In the genomic region with DNA sequence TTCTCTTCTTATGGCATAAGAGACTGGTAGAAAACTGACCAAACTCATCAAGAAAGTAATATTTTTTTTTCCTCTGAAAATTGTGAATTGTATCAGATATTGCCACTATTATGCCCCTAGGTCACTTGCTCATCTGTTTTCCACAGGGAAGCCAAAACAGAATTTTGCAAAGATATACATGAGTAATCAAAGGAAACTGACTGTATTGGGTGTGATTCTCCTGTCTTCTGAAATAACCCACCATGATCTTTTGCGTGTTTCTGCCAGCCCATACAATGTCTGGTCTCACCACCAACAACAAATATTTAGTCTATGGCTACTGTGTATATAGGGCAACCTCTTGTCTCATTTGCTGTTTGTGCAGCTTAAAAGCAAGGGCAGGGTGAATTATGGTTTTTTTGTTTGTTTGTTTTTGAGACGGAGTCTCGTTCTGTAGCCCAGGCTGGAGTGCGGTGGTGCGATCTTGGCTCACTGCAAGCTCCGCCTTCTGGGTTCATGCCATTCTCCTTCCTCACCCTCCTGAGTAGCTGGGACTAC, we compare ENCODE assay signal across 1 cellular context.
TF ChIP-seq lines count a peak whose summit lies in the region.

No MANE protein-coding gene starts in this region.

TF ChIP-seq in HepG2, 621 proteins besides CTCF, POLR2A, EP300 and RAD21 (continued from another document):
- TF ChIP-seq, protein P1, sequence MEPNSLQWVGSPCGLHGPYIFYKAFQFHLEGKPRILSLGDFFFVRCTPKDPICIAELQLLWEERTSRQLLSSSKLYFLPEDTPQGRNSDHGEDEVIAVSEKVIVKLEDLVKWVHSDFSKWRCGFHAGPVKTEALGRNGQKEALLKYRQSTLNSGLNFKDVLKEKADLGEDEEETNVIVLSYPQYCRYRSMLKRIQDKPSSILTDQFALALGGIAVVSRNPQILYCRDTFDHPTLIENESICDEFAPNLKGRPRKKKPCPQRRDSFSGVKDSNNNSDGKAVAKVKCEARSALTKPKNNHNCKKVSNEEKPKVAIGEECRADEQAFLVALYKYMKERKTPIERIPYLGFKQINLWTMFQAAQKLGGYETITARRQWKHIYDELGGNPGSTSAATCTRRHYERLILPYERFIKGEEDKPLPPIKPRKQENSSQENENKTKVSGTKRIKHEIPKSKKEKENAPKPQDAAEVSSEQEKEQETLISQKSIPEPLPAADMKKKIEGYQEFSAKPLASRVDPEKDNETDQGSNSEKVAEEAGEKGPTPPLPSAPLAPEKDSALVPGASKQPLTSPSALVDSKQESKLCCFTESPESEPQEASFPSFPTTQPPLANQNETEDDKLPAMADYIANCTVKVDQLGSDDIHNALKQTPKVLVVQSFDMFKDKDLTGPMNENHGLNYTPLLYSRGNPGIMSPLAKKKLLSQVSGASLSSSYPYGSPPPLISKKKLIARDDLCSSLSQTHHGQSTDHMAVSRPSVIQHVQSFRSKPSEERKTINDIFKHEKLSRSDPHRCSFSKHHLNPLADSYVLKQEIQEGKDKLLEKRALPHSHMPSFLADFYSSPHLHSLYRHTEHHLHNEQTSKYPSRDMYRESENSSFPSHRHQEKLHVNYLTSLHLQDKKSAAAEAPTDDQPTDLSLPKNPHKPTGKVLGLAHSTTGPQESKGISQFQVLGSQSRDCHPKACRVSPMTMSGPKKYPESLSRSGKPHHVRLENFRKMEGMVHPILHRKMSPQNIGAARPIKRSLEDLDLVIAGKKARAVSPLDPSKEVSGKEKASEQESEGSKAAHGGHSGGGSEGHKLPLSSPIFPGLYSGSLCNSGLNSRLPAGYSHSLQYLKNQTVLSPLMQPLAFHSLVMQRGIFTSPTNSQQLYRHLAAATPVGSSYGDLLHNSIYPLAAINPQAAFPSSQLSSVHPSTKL (CRISPR knock-in tag; IDR thresholded peaks at IDR 0.05): peak; percentile 27; the same call in 1 of the 2 replicates
- TF ChIP-seq TCF7L2 (IDR thresholded peaks at IDR 0.05; ENCODE audit: low read depth, low read length): no peak
- TF ChIP-seq, protein P2, sequence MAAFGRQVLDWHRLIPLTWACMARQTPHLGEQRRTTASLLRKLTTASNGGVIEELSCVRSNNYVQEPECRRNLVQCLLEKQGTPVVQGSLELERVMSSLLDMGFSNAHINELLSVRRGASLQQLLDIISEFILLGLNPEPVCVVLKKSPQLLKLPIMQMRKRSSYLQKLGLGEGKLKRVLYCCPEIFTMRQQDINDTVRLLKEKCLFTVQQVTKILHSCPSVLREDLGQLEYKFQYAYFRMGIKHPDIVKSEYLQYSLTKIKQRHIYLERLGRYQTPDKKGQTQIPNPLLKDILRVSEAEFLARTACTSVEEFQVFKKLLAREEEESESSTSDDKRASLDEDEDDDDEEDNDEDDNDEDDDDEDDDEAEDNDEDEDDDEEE (CRISPR knock-in tag; IDR thresholded peaks at IDR 0.05): no peak
- TF ChIP-seq, protein P3, sequence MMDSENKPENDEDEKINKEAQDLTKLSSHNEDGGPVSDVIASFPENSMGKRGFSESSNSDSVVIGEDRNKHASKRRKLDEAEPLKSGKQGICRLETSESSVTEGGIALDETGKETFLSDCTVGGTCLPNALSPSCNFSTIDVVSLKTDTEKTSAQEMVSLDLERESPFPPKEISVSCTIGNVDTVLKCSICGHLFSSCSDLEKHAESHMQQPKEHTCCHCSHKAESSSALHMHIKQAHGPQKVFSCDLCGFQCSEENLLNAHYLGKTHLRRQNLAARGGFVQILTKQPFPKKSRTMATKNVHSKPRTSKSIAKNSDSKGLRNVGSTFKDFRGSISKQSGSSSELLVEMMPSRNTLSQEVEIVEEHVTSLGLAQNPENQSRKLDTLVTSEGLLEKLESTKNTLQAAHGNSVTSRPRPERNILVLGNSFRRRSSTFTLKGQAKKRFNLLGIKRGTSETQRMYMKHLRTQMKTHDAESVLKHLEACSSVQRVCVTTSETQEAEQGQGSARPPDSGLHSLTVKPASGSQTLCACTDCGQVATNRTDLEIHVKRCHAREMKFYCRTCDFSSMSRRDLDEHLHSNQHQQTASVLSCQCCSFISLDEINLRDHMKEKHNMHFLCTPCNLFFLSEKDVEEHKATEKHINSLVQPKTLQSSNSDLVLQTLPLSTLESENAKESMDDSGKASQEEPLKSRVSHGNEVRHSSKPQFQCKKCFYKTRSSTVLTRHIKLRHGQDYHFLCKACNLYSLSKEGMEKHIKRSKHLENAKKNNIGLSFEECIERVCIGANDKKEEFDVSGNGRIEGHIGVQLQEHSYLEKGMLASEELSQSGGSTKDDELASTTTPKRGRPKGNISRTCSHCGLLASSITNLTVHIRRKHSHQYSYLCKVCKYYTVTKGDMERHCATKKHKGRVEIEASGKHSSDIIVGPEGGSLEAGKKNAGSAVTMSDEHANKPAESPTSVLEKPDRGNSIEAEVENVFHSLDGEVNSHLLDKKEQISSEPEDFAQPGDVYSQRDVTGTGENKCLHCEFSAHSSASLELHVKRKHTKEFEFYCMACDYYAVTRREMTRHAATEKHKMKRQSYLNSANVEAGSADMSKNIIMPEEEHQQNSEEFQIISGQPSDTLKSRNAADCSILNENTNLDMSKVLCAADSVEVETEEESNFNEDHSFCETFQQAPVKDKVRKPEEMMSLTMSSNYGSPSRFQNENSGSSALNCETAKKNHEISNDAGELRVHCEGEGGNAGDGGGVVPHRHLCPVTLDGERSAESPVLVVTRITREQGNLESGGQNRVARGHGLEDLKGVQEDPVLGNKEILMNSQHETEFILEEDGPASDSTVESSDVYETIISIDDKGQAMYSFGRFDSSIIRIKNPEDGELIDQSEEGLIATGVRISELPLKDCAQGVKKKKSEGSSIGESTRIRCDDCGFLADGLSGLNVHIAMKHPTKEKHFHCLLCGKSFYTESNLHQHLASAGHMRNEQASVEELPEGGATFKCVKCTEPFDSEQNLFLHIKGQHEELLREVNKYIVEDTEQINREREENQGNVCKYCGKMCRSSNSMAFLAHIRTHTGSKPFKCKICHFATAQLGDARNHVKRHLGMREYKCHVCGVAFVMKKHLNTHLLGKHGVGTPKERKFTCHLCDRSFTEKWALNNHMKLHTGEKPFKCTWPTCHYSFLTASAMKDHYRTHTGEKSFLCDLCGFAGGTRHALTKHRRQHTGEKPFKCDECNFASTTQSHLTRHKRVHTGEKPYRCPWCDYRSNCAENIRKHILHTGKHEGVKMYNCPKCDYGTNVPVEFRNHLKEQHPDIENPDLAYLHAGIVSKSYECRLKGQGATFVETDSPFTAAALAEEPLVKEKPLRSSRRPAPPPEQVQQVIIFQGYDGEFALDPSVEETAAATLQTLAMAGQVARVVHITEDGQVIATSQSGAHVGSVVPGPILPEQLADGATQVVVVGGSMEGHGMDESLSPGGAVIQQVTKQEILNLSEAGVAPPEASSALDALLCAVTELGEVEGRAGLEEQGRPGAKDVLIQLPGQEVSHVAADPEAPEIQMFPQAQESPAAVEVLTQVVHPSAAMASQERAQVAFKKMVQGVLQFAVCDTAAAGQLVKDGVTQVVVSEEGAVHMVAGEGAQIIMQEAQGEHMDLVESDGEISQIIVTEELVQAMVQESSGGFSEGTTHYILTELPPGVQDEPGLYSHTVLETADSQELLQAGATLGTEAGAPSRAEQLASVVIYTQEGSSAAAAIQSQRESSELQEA (CRISPR knock-in tag; IDR thresholded peaks at IDR 0.05; ENCODE audit: not compliant biosample characterization): no peak
- no peak for TF ChIP-seq ZNF839 (CRISPR knock-in tag; IDR thresholded peaks at IDR 0.05; ENCODE audit: borderline replicate concordance)
- TF ChIP-seq KLF12 (CRISPR knock-in tag; IDR thresholded peaks at IDR 0.05; ENCODE audit: borderline replicate concordance): no peak
- TF ChIP-seq, protein P4, sequence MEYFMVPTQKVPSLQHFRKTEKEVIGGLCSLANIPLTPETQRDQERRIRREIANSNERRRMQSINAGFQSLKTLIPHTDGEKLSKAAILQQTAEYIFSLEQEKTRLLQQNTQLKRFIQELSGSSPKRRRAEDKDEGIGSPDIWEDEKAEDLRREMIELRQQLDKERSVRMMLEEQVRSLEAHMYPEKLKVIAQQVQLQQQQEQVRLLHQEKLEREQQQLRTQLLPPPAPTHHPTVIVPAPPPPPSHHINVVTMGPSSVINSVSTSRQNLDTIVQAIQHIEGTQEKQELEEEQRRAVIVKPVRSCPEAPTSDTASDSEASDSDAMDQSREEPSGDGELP (IDR thresholded peaks at IDR 0.05; ENCODE audit: borderline replicate concordance, low read depth): no peak
- 0 out of 2 replicates have a peak, but pooled peaks have one; percentile 44 for TF ChIP-seq KAT7 (CRISPR knock-in tag; IDR thresholded peaks at IDR 0.05; ENCODE audit: borderline replicate concordance)
- no peak for TF ChIP-seq HIVEP1 (CRISPR knock-in tag; IDR thresholded peaks at IDR 0.05)
- TF ChIP-seq ZNF337 (CRISPR knock-in tag; IDR thresholded peaks at IDR 0.05; ENCODE audit: borderline replicate concordance, low read depth): no peak
- TF ChIP-seq PAX8 (CRISPR knock-in tag; IDR thresholded peaks at IDR 0.05; ENCODE audit: borderline replicate concordance): no peak
- no peak for TF ChIP-seq KDM2A (CRISPR knock-in tag; IDR thresholded peaks at IDR 0.05; ENCODE audit: borderline replicate concordance, low read depth)
- no peak for TF ChIP-seq ZNF224 (CRISPR knock-in tag; IDR thresholded peaks at IDR 0.05)
- no peak for TF ChIP-seq AGO1 (IDR thresholded peaks at IDR 0.05; ENCODE audit: low read depth, low read length, poor library complexity, severe bottlenecking)
- TF ChIP-seq ZNF879 (CRISPR knock-in tag; IDR thresholded peaks at IDR 0.05): no peak
- TF ChIP-seq ZNF180 (CRISPR knock-in tag; IDR thresholded peaks at IDR 0.05; ENCODE audit: borderline replicate concordance, low read depth): no peak
- no peak for TF ChIP-seq SP2 (CRISPR knock-in tag; IDR thresholded peaks at IDR 0.05)
- no peak for TF ChIP-seq ZNF598 (CRISPR knock-in tag; IDR thresholded peaks at IDR 0.05; ENCODE audit: borderline replicate concordance)
- TF ChIP-seq, protein P5, sequence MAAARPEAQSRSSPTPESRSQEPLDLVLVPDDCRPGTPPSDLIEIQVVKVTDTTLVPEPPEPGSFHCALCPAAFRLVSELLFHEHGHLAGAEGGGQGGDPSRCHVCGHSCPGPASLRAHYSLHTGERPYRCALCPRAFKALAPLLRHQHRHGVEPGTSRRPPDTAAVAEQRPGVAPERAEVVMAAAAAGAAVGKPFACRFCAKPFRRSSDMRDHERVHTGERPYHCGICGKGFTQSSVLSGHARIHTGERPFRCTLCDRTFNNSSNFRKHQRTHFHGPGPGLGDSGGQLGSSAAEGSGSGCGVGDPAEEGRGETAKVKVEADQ (CRISPR knock-in tag; IDR thresholded peaks at IDR 0.05; ENCODE audit: borderline replicate concordance): no peak
- TF ChIP-seq, protein P6, sequence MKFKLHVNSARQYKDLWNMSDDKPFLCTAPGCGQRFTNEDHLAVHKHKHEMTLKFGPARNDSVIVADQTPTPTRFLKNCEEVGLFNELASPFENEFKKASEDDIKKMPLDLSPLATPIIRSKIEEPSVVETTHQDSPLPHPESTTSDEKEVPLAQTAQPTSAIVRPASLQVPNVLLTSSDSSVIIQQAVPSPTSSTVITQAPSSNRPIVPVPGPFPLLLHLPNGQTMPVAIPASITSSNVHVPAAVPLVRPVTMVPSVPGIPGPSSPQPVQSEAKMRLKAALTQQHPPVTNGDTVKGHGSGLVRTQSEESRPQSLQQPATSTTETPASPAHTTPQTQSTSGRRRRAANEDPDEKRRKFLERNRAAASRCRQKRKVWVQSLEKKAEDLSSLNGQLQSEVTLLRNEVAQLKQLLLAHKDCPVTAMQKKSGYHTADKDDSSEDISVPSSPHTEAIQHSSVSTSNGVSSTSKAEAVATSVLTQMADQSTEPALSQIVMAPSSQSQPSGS (CRISPR knock-in tag; IDR thresholded peaks at IDR 0.05): no peak
- 0 out of 2 replicates have a peak, but pooled peaks have one; percentile 11 for TF ChIP-seq RXRB (CRISPR knock-in tag; IDR thresholded peaks at IDR 0.05; ENCODE audit: borderline replicate concordance)
- TF ChIP-seq TAF15 (IDR thresholded peaks at IDR 0.05; ENCODE audit: low read depth, low read length, poor library complexity, severe bottlenecking): no peak
- TF ChIP-seq RARA (CRISPR knock-in tag; IDR thresholded peaks at IDR 0.05): peak; percentile 57; the same call in 1 of the 2 replicates
- peak; percentile 43; the same call in 1 of the 2 replicates for TF ChIP-seq SALL1 (CRISPR knock-in tag; IDR thresholded peaks at IDR 0.05)
- TF ChIP-seq, protein P7, sequence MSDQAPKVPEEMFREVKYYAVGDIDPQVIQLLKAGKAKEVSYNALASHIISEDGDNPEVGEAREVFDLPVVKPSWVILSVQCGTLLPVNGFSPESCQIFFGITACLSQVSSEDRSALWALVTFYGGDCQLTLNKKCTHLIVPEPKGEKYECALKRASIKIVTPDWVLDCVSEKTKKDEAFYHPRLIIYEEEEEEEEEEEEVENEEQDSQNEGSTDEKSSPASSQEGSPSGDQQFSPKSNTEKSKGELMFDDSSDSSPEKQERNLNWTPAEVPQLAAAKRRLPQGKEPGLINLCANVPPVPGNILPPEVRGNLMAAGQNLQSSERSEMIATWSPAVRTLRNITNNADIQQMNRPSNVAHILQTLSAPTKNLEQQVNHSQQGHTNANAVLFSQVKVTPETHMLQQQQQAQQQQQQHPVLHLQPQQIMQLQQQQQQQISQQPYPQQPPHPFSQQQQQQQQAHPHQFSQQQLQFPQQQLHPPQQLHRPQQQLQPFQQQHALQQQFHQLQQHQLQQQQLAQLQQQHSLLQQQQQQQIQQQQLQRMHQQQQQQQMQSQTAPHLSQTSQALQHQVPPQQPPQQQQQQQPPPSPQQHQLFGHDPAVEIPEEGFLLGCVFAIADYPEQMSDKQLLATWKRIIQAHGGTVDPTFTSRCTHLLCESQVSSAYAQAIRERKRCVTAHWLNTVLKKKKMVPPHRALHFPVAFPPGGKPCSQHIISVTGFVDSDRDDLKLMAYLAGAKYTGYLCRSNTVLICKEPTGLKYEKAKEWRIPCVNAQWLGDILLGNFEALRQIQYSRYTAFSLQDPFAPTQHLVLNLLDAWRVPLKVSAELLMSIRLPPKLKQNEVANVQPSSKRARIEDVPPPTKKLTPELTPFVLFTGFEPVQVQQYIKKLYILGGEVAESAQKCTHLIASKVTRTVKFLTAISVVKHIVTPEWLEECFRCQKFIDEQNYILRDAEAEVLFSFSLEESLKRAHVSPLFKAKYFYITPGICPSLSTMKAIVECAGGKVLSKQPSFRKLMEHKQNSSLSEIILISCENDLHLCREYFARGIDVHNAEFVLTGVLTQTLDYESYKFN (CRISPR knock-in tag; conservative IDR thresholded peaks at IDR 0.05): peak; percentile 48; the same call in 1 of the 2 replicates
- TF ChIP-seq NKX3-1 (CRISPR knock-in tag; IDR thresholded peaks at IDR 0.05): no peak
- TF ChIP-seq, protein P8, sequence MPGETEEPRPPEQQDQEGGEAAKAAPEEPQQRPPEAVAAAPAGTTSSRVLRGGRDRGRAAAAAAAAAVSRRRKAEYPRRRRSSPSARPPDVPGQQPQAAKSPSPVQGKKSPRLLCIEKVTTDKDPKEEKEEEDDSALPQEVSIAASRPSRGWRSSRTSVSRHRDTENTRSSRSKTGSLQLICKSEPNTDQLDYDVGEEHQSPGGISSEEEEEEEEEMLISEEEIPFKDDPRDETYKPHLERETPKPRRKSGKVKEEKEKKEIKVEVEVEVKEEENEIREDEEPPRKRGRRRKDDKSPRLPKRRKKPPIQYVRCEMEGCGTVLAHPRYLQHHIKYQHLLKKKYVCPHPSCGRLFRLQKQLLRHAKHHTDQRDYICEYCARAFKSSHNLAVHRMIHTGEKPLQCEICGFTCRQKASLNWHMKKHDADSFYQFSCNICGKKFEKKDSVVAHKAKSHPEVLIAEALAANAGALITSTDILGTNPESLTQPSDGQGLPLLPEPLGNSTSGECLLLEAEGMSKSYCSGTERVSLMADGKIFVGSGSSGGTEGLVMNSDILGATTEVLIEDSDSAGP (CRISPR knock-in tag; IDR thresholded peaks at IDR 0.05; ENCODE audit: borderline replicate concordance): no peak
- no peak for TF ChIP-seq ZNF816 (CRISPR knock-in tag; IDR thresholded peaks at IDR 0.05; ENCODE audit: borderline replicate concordance)
- no peak for TF ChIP-seq ZNF777 (CRISPR knock-in tag; IDR thresholded peaks at IDR 0.05)
TF ChIP-seq in HepG2: peak in this region for 16.
